In the genomic region with DNA sequence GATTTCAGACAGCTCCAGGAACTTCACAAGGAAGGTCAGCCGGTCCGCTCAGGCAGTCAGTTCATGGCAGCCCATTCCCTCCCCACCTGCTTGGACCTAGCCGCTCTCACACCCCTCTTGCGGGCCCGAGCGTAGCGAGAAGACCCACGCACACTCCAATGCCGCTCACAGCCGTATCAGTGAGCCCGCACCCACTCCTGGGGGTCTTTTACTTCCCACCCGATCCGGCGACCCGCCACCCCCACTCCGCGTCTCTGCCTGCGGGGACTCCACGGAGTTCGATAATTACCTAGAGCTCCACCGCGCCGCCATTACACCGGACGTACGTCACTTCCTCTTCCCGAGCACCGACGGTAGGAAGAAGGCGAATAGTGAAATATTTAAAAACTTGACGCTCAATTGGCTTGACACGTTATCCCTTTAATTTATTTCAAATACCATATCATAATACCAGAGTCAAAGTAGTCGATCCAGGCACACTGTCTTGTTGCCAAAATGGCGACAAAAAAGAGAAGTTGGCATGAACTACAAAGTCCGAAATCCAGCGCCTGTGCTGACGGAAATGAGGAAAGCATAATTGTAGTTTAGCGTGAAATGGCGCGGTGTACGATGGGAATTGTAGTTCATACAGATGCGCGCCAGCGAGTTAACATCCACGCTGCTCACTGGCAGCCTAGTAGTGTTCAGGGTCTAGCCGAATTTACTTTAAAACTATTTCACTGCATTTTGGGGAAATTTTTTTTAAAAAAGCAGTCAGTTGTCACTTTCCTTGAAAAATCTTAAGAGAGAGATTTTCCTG, we compare ENCODE assay signal across 8 cellular contexts. TPM values are rescaled to one million over a fixed set of nuclear protein-coding genes. Genes with fewer than 3 reads are reported as not detected.
DNase-seq lines count a peak whose midpoint lies in the region; ATAC-seq and TF ChIP-seq lines count a peak whose summit lies in the region.

A gene (minus strand): TSS at position 517 of the 799 bp plus-strand sequence. CDS start 13,956 bp downstream, outside the sequence.

- TF ChIP-seq POLR2A in testis (IDR thresholded peaks at IDR 0.05): no peak

- H3K4me1 ChIP-seq in testis: peaks cover 16% of the 10 kb centered on the region

- DNase-seq in GM10248 (ENCODE audit: extremely low spot score) (peak; percentile 65), NCI-H1105 (lab: John Stamatoyannopoulos, UW) (peak; percentile 85), SKM-1 treated with dmso at 0.1 percent for 144 hours (lab: John Stamatoyannopoulos, UW; ENCODE audit: unreplicated experiment) (peak; percentile 94), glomerular visceral epithelial cell (ENCODE audit: extremely low spot score) (peak; percentile 90), omental fat pad (ENCODE audit: low spot score) (peak; percentile 81), testis (peak; percentile 98)

- intact Hi-C loops in testis (cut with DNase I; ENCODE audit: low total_unique reads): no loop called here

- POLR2A ChIA-PET in GM10248 (lab: Yijun Ruan, JAX): no interaction called here

- peak within 1 kb of the TSS; percentile 97 to 98 for H3K27ac ChIP-seq in testis

- peaks cover 2% of the 10 kb centered on the region for H3K36me3 Mint-ChIP-seq in activated naive CD8-positive, alpha-beta T cell

- peak within 1 kb of the TSS; percentile 95 for H3K4me3 Mint-ChIP-seq in activated naive CD8-positive, alpha-beta T cell

- CTCF ChIA-PET in GM10248 (lab: Yijun Ruan, JAX): interaction anchor here (1.1 kb wide), 1 partner anchor 9 kb away, joined by 4 read pairs; no protein-coding TSS in a partner anchor

- peak within 1 kb of the TSS; percentile 99 for H3K27ac Mint-ChIP-seq in activated naive CD8-positive, alpha-beta T cell

- peak within 1 kb of the TSS; percentile 98 to 99 for H3K4me3 ChIP-seq in testis

- H3K27me3 Mint-ChIP-seq in activated naive CD8-positive, alpha-beta T cell: no peaks in the 10 kb centered on the region

- WGBS in testis, 2 donors: 0% methylated on average over 34 to 46 of the region's 46 CpGs

- no peaks in the 10 kb centered on the region for H3K36me3 ChIP-seq in testis (ENCODE audit: low read depth, missing control alignments)

- ATAC-seq in HG02623 (IDR thresholded peaks at IDR 0.05; ENCODE audit: unreplicated experiment) (peak; percentile 98), omental fat pad (ENCODE audit: low FRiP score) (peak; percentile 95)

- no peak for TF ChIP-seq CTCF in GM10248 (IDR thresholded peaks at IDR 0.05; ENCODE audit: control extremely low read depth, extremely low read depth, low read depth, missing control alignments)
- no peak for TF ChIP-seq CTCF in omental fat pad (IDR thresholded peaks at IDR 0.05)
- TF ChIP-seq CTCF in testis (IDR thresholded peaks at IDR 0.05): no peak

- H3K27me3 ChIP-seq in testis: no peaks in the 10 kb centered on the region

- H3K9me3 Mint-ChIP-seq in activated naive CD8-positive, alpha-beta T cell (ENCODE audit: low read depth): no peaks in the 10 kb centered on the region

- H3K4me1 Mint-ChIP-seq in activated naive CD8-positive, alpha-beta T cell (ENCODE audit: low read depth): peaks cover 43% of the 10 kb centered on the region

- H3K9me3 ChIP-seq in testis: no peaks in the 10 kb centered on the region

RNA-seq across cellular contexts. Expression of the gene that starts here (rescaled TPM):
- total RNA-seq in omental fat pad (10 to 100 TPM; 16.4 to 21.8 (median 18.2) TPM), testis (10 to 100 TPM; 20.1 to 21.6 TPM)
- polyA plus RNA-seq in testis (ENCODE audit: insufficient read depth, low read depth, low replicate concordance): 4.4 TPM

Comparison
In these comparisons a context has a peak if more than half of its experiments do, and no peak if none do; other contexts are left out.
1. Peak in every context shown above with its lines: DNase-seq, ATAC-seq, H3K4me3 ChIP-seq and H3K27ac ChIP-seq.